Comparison of ENCODE assay signal across 1 cellular context in genomic region chr6:26054659-26054936, GRCh38.
TF ChIP-seq lines count a peak whose summit lies in the region.

No MANE protein-coding gene starts in this region.

TF ChIP-seq in K562, 482 proteins besides CTCF, POLR2A, EP300 and RAD21 (continued from another document and continues in another):
- TF ChIP-seq NELFE (IDR thresholded peaks at IDR 0.05; ENCODE audit: insufficient read depth, insufficient read length) (no peak), ZNF3 (CRISPR knock-in tag; IDR thresholded peaks at IDR 0.05) (peak; percentile 3; the same call in 1 of the 2 replicates), ZKSCAN1 (IDR thresholded peaks at IDR 0.05; ENCODE audit: low read depth, low read length) (no peak), GATA2 (CRISPR knock-in tag; IDR thresholded peaks at IDR 0.05) (0 out of 2 replicates have a peak, but pooled peaks have one; percentile 2), HES1 (IDR thresholded peaks at IDR 0.05; ENCODE audit: low read depth) (no peak), DPF2 (IDR thresholded peaks at IDR 0.05) (no peak), XRCC5 (IDR thresholded peaks at IDR 0.05; ENCODE audit: low read depth, low read length) (no peak), RNF2 (IDR thresholded peaks at IDR 0.05) (no peak), ZNF217 (CRISPR knock-in tag; IDR thresholded peaks at IDR 0.05) (no peak), HMGN3 (IDR thresholded peaks at IDR 0.05; ENCODE audit: borderline replicate concordance, extremely low read depth, insufficient read length, low read depth, low read length) (peak; percentile 15), ARNT (IDR thresholded peaks at IDR 0.05) (no peak), TRIM28 (IDR thresholded peaks at IDR 0.05) (no peak), FOS (IDR thresholded peaks at IDR 0.05; ENCODE audit: extremely low read depth, insufficient read length) (no peak), TARDBP (IDR thresholded peaks at IDR 0.05) (no peak), BACH1 (tag; IDR thresholded peaks at IDR 0.05) (peak; percentile 43; the same call in 1 of the 2 replicates), ERF (CRISPR knock-in tag; IDR thresholded peaks at IDR 0.05) (no peak), SIN3B (IDR thresholded peaks at IDR 0.05; ENCODE audit: low read depth) (no peak), ZNF239 (CRISPR knock-in tag; IDR thresholded peaks at IDR 0.05) (no peak; the same call in 1 of the 2 replicates), ZNF121 (CRISPR knock-in tag; conservative IDR thresholded peaks at IDR 0.05) (no peak), FIP1L1 (IDR thresholded peaks at IDR 0.05; ENCODE audit: low read depth, low read length, poor library complexity, severe bottlenecking) (no peak), ZNF766 (CRISPR knock-in tag; conservative IDR thresholded peaks at IDR 0.05) (0 out of 2 replicates have a peak, but pooled peaks have one; percentile 70), ZNF224 (CRISPR knock-in tag; IDR thresholded peaks at IDR 0.05) (no peak), TAL1 (IDR thresholded peaks at IDR 0.05) (no peak), ZNF354B (CRISPR knock-in tag; IDR thresholded peaks at IDR 0.05) (0 out of 2 replicates have a peak, but pooled peaks have one; percentile 25), ZNF785 (CRISPR knock-in tag; IDR thresholded peaks at IDR 0.05) (no peak), ZNF695 (CRISPR knock-in tag; IDR thresholded peaks at IDR 0.05) (no peak), ZFP36 (IDR thresholded peaks at IDR 0.05; ENCODE audit: low read depth, low read length, partially characterized antibody) (no peak), KLF10 (CRISPR knock-in tag; IDR thresholded peaks at IDR 0.05) (no peak; the same call in 1 of the 2 replicates), NCOA1 (IDR thresholded peaks at IDR 0.05; ENCODE audit: low read depth) (no peak), NR3C1 (CRISPR knock-in tag; IDR thresholded peaks at IDR 0.05) (no peak), GTF2B (IDR thresholded peaks at IDR 0.05; ENCODE audit: extremely low read depth, insufficient read length) (no peak), ATF3 (IDR thresholded peaks at IDR 0.05) (no peak), ATF3 (CRISPR knock-in tag; conservative IDR thresholded peaks at IDR 0.05) (no peak), E4F1 (CRISPR knock-in tag; IDR thresholded peaks at IDR 0.05; ENCODE audit: borderline replicate concordance) (no peak), ZNF707 (CRISPR knock-in tag; conservative IDR thresholded peaks at IDR 0.05) (no peak), ZNF75A (CRISPR knock-in tag; IDR thresholded peaks at IDR 0.05) (no peak), RB1 (IDR thresholded peaks at IDR 0.05; ENCODE audit: low read depth) (0 out of 2 replicates have a peak, but pooled peaks have one; percentile 5), NFE2 (IDR thresholded peaks at IDR 0.05; ENCODE audit: low read depth) (no peak), YBX1 (IDR thresholded peaks at IDR 0.05) (no peak), GTF2F1 (IDR thresholded peaks at IDR 0.05; ENCODE audit: low read depth, low read length) (no peak), FOXM1 (IDR thresholded peaks at IDR 0.05; ENCODE audit: low read depth) (no peak), FOXM1 (CRISPR knock-in tag; IDR thresholded peaks at IDR 0.05; ENCODE audit: low read depth) (no peak), ZNF41 (CRISPR knock-in tag; conservative IDR thresholded peaks at IDR 0.05) (0 out of 2 replicates have a peak, but pooled peaks have one; percentile 36), HDAC3 (IDR thresholded peaks at IDR 0.05; ENCODE audit: borderline replicate concordance, partially characterized antibody) (peak; percentile 16), POLR2AphosphoS2 (IDR thresholded peaks at IDR 0.05; ENCODE audit: low read length) (peak; percentile 10; the same call in 1 of the 2 replicates), ELF2 (CRISPR knock-in tag; IDR thresholded peaks at IDR 0.05) (peak; percentile 53; the same call in 1 of the 2 replicates), POLR2AphosphoS5 (IDR thresholded peaks at IDR 0.05; ENCODE audit: control insufficient read depth, insufficient read depth, low read depth, low read length) (no peak; the same call in 1 of the 2 replicates), STAT5A (IDR thresholded peaks at IDR 0.05; ENCODE audit: borderline replicate concordance, low read length) (no peak; the same call in 1 of the 2 replicates)
- TF ChIP-seq, protein P1, sequence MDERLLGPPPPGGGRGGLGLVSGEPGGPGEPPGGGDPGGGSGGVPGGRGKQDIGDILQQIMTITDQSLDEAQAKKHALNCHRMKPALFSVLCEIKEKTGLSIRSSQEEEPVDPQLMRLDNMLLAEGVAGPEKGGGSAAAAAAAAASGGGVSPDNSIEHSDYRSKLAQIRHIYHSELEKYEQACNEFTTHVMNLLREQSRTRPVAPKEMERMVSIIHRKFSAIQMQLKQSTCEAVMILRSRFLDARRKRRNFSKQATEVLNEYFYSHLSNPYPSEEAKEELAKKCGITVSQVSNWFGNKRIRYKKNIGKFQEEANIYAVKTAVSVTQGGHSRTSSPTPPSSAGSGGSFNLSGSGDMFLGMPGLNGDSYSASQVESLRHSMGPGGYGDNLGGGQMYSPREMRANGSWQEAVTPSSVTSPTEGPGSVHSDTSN (CRISPR knock-in tag; IDR thresholded peaks at IDR 0.05; ENCODE audit: low read depth) = no peak
- TF ChIP-seq, protein P1 (tag; conservative IDR thresholded peaks at IDR 0.05; ENCODE audit: low read depth) = no peak
- TF ChIP-seq, protein P2, sequence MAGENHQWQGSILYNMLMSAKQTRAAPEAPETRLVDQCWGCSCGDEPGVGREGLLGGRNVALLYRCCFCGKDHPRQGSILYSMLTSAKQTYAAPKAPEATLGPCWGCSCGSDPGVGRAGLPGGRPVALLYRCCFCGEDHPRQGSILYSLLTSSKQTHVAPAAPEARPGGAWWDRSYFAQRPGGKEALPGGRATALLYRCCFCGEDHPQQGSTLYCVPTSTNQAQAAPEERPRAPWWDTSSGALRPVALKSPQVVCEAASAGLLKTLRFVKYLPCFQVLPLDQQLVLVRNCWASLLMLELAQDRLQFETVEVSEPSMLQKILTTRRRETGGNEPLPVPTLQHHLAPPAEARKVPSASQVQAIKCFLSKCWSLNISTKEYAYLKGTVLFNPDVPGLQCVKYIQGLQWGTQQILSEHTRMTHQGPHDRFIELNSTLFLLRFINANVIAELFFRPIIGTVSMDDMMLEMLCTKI (IDR thresholded peaks at IDR 0.05; ENCODE audit: partially characterized antibody) = no peak
- TF ChIP-seq, protein P3, sequence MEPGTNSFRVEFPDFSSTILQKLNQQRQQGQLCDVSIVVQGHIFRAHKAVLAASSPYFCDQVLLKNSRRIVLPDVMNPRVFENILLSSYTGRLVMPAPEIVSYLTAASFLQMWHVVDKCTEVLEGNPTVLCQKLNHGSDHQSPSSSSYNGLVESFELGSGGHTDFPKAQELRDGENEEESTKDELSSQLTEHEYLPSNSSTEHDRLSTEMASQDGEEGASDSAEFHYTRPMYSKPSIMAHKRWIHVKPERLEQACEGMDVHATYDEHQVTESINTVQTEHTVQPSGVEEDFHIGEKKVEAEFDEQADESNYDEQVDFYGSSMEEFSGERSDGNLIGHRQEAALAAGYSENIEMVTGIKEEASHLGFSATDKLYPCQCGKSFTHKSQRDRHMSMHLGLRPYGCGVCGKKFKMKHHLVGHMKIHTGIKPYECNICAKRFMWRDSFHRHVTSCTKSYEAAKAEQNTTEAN (CRISPR knock-in tag; IDR thresholded peaks at IDR 0.05) = no peak
- TF ChIP-seq, protein P4, sequence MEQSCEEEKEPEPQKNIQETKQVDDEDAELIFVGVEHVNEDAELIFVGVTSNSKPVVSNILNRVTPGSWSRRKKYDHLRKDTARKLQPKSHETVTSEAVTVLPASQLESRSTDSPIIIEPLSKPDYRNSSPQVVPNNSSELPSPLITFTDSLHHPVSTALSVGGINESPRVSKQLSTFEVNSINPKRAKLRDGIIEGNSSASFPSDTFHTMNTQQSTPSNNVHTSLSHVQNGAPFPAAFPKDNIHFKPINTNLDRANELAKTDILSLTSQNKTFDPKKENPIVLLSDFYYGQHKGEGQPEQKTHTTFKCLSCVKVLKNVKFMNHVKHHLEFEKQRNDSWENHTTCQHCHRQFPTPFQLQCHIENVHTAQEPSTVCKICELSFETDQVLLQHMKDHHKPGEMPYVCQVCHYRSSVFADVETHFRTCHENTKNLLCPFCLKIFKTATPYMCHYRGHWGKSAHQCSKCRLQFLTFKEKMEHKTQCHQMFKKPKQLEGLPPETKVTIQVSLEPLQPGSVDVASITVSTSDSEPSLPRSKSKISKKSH (CRISPR knock-in tag; IDR thresholded peaks at IDR 0.05) = no peak
- TF ChIP-seq, protein P5, sequence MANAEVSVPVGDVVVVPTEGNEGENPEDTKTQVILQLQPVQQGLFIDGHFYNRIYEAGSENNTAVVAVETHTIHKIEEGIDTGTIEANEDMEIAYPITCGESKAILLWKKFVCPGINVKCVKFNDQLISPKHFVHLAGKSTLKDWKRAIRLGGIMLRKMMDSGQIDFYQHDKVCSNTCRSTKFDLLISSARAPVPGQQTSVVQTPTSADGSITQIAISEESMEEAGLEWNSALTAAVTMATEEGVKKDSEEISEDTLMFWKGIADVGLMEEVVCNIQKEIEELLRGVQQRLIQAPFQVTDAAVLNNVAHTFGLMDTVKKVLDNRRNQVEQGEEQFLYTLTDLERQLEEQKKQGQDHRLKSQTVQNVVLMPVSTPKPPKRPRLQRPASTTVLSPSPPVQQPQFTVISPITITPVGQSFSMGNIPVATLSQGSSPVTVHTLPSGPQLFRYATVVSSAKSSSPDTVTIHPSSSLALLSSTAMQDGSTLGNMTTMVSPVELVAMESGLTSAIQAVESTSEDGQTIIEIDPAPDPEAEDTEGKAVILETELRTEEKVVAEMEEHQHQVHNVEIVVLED (CRISPR knock-in tag; IDR thresholded peaks at IDR 0.05) = no peak
- TF ChIP-seq, protein P6, sequence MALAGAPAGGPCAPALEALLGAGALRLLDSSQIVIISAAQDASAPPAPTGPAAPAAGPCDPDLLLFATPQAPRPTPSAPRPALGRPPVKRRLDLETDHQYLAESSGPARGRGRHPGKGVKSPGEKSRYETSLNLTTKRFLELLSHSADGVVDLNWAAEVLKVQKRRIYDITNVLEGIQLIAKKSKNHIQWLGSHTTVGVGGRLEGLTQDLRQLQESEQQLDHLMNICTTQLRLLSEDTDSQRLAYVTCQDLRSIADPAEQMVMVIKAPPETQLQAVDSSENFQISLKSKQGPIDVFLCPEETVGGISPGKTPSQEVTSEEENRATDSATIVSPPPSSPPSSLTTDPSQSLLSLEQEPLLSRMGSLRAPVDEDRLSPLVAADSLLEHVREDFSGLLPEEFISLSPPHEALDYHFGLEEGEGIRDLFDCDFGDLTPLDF (CRISPR knock-in tag; IDR thresholded peaks at IDR 0.05) = no peak
- TF ChIP-seq, protein P7, sequence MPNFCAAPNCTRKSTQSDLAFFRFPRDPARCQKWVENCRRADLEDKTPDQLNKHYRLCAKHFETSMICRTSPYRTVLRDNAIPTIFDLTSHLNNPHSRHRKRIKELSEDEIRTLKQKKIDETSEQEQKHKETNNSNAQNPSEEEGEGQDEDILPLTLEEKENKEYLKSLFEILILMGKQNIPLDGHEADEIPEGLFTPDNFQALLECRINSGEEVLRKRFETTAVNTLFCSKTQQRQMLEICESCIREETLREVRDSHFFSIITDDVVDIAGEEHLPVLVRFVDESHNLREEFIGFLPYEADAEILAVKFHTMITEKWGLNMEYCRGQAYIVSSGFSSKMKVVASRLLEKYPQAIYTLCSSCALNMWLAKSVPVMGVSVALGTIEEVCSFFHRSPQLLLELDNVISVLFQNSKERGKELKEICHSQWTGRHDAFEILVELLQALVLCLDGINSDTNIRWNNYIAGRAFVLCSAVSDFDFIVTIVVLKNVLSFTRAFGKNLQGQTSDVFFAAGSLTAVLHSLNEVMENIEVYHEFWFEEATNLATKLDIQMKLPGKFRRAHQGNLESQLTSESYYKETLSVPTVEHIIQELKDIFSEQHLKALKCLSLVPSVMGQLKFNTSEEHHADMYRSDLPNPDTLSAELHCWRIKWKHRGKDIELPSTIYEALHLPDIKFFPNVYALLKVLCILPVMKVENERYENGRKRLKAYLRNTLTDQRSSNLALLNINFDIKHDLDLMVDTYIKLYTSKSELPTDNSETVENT (CRISPR knock-in tag; IDR thresholded peaks at IDR 0.05) = no peak
